ENCODE assay signal across 28 cellular contexts in the genomic region with DNA sequence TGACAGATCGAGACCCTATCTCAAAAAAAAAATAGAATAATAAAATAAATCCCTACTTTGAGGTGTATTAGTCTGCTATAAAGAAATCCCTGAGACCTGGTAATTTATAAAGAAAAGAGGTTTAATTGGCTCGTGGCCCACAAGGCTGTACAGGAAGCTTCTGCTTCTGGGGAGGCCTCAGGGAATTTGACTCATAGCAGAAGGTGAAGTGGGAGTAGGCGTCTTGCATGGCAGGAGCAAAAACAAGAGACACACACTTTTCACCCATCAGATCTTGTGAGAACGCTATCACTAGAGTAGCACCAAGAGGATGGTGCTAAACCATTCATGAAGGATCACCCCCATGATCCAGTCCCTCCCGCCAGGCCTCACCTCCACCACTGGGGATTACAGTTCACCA. TPM values are rescaled to one million over a fixed set of nuclear protein-coding genes. Genes with fewer than 3 reads are reported as not detected.
A peak's percentile ranks its signal among the peaks of the same experiment; 100 is the strongest.
DNase-seq lines count a peak whose midpoint lies in the region; ATAC-seq, FAIRE-seq and TF ChIP-seq lines count a peak whose summit lies in the region.
"Had no signal": no experiment of that assay in that cellular context is flagged by ENCODE, and none has a peak within 500 bp of the region (broad histone marks: within the 10 kb centered on the region; RNA-seq: fewer than 3 reads in every experiment).

No MANE protein-coding gene starts in this region.

- no peak for TF ChIP-seq EP300 in GM12878 (IDR thresholded peaks at IDR 0.05; ENCODE audit: borderline replicate concordance in 1 of 2, control insufficient read depth in 1 of 2, low read depth in 2 of 2, low read length in 2 of 2)

- peak in 1 of 2 donors; percentile 6 for DNase-seq in activated T-cell treated with anti-CD3 and anti-CD28 coated beads, Interleukin-2, amount 50 U/mL, for 72 hours
- no peak for DNase-seq in activated T-cell treated with anti-CD3 and anti-CD28 coated beads, Interleukin-2, amount 50 U/mL, for 4 hours
- DNase-seq in GM23248: peak; percentile 5
- DNase-seq in GM12878 (ENCODE audit: low read depth, low spot score): peak; percentile 3
- DNase-seq in occipital lobe (lab: John Stamatoyannopoulos, UW): no peak
- DNase-seq in GM13976 (ENCODE audit: low spot score): no peak
- DNase-seq: amygdala; caudate nucleus; CD4-positive, alpha-beta T cell; DMS 273 treated with DMSO at 0.1 percent for 48 hours; dorsolateral prefrontal cortex; foreskin melanocyte; naive B cell; NCI-H1436 treated with DMSO at 0.1 percent for 48 hours; NCI-H524; retina; T-helper 9 cell had no signal

- H3K27me3 ChIP-seq in GM23248 (replicated peaks; ENCODE audit: insufficient read depth): no peaks in the 10 kb centered on the region
- H3K27me3 ChIP-seq in GM12878 (replicated peaks in 1 of 2; ENCODE audit: control insufficient read depth in 2 of 2, insufficient read depth in 2 of 2, low read length in 1 of 2): no peaks in the 10 kb centered on the region
- H3K27me3 ChIP-seq: dorsolateral prefrontal cortex had no signal

- H3K4me2 ChIP-seq in GM23248 (ENCODE audit: unreplicated experiment) (no peak overlapping the region), GM12878 (ENCODE audit: control insufficient read depth, insufficient read depth) (no peak overlapping the region)

- TF ChIP-seq CTCF in GM12878 (IDR thresholded peaks at IDR 0.05 in 2 of 3, conservative IDR thresholded peaks at IDR 0.05 in 1 of 3; ENCODE audit: control insufficient read depth in 2 of 3, extremely low read depth in 1 of 3, insufficient read depth in 1 of 3, low read depth in 3 of 3, low read length in 3 of 3) (no peak), GM13976 (IDR thresholded peaks at IDR 0.05; ENCODE audit: borderline replicate concordance, control extremely low read depth, extremely low read depth, insufficient read depth, missing control alignments) (no peak)

- H3K36me3 ChIP-seq in GM23248 (ENCODE audit: low read depth): peaks cover 22% of the 10 kb centered on the region
- H3K36me3 ChIP-seq in GM12878 (ENCODE audit: control insufficient read depth in 2 of 2, insufficient read depth in 2 of 2, low read length in 1 of 2): peaks cover 0 to 2% of the 10 kb centered on the region in 2 experiments; a peak in 2 of 4 replicates

- H3F3A ChIP-seq in GM23248 (ENCODE audit: insufficient read depth): no peaks in the 10 kb centered on the region

- no peaks in the 10 kb centered on the region for H3K9me3 ChIP-seq in GM23248 (ENCODE audit: low read depth)
- H3K9me3 ChIP-seq in GM12878 (replicated peaks; ENCODE audit: control insufficient read depth, insufficient read depth, low read length): no peaks in the 10 kb centered on the region; the same call in 2 of the 3 replicates

- no peak overlapping the region for H3K9ac ChIP-seq in GM23248
- H3K9ac ChIP-seq in GM12878 (ENCODE audit: control insufficient read depth, insufficient read depth, low read length): no peak overlapping the region

- TF ChIP-seq RAD21 in GM12878 (IDR thresholded peaks at IDR 0.05; ENCODE audit: insufficient read depth, low read depth, low read length): no peak

- no peaks in the 10 kb centered on the region for H4K20me1 ChIP-seq in GM23248 (ENCODE audit: insufficient read depth)
- H4K20me1 ChIP-seq in GM12878 (ENCODE audit: control insufficient read depth, insufficient read depth): no peaks in the 10 kb centered on the region

- H3K9me3 Mint-ChIP-seq in activated T-cell treated with anti-CD3 and anti-CD28 coated beads, Interleukin-2, amount 50 U/mL, for 72 hours: no peaks in the 10 kb centered on the region
- H3K9me3 Mint-ChIP-seq in activated T-cell treated with anti-CD3 and anti-CD28 coated beads, Interleukin-2, amount 50 U/mL, for 4 hours: no peaks in the 10 kb centered on the region
- no peaks in the 10 kb centered on the region for H3K9me3 Mint-ChIP-seq in stimulated activated memory B cell treated with anti-CD40 and anti-IgM and Interleukin-4, amounts not matched to agents 10 μg/mL and 1 μg/mL and 100 μg/mL, for 72 hours
- H3K9me3 Mint-ChIP-seq: CD4-positive, alpha-beta T cell; IgD-negative memory B cell; naive B cell had no signal

- peak overlapping the region; percentile 4 to 16 for H3K4me3 Mint-ChIP-seq in activated T-cell treated with anti-CD3 and anti-CD28 coated beads, Interleukin-2, amount 50 U/mL, for 72 hours
- no peak overlapping the region for H3K4me3 Mint-ChIP-seq in activated T-cell treated with anti-CD3 and anti-CD28 coated beads, Interleukin-2, amount 50 U/mL, for 4 hours
- no peak overlapping the region for H3K4me3 Mint-ChIP-seq in stimulated activated memory B cell treated with anti-CD40 and anti-IgM and Interleukin-4, amounts not matched to agents 10 μg/mL and 1 μg/mL and 100 μg/mL, for 72 hours
- H3K4me3 Mint-ChIP-seq: CD4-positive, alpha-beta T cell; IgD-negative memory B cell had no signal

- no peak for FAIRE-seq in GM12878 (lab: Jason Lieb, UNC)
- FAIRE-seq: G401.6 had no signal

- H3K36me3 Mint-ChIP-seq in activated T-cell treated with anti-CD3 and anti-CD28 coated beads, Interleukin-2, amount 50 U/mL, for 72 hours (ENCODE audit: insufficient read depth in 2 of 2): peaks cover 2 to 9% of the 10 kb centered on the region in 2 donors
- H3K36me3 Mint-ChIP-seq in activated T-cell treated with anti-CD3 and anti-CD28 coated beads, Interleukin-2, amount 50 U/mL, for 4 hours (ENCODE audit: insufficient read depth): peaks cover 25% of the 10 kb centered on the region
- H3K36me3 Mint-ChIP-seq in stimulated activated memory B cell treated with anti-CD40 and anti-IgM and Interleukin-4, amounts not matched to agents 10 μg/mL and 1 μg/mL and 100 μg/mL, for 72 hours: peaks cover 57% of the 10 kb centered on the region

- BruUV-seq in GM12878 (replicated peaks; lab: Mats Ljungman, UMichigan): no TSS peak

- ATAC-seq in activated T-cell treated with anti-CD3 and anti-CD28 coated beads, Interleukin-2, amount 50 U/mL, for 72 hours (replicated peaks in 1 of 2): peak; percentile 53 to 62
- ATAC-seq in activated T-cell treated with anti-CD3 and anti-CD28 coated beads, Interleukin-2, amount 50 U/mL, for 4 hours: no peak
- no peak for ATAC-seq in GM12878
- peak; percentile 81 for ATAC-seq in stimulated activated memory B cell treated with anti-CD40 and anti-IgM and Interleukin-4, amounts not matched to agents 10 μg/mL and 1 μg/mL and 100 μg/mL, for 72 hours
- ATAC-seq: HCT116, left lobe of liver had no signal

- no peaks in the 10 kb centered on the region for H3K9me2 ChIP-seq in GM23248 (ENCODE audit: insufficient read depth)

- POLR2A ChIA-PET in GM12878 (lab: Charles Lee): no interaction called here

- no peaks in the 10 kb centered on the region for H3K79me2 ChIP-seq in GM23248 (ENCODE audit: insufficient read depth)
- H3K79me2 ChIP-seq in GM12878 (ENCODE audit: control insufficient read depth, insufficient read depth, low read length): no peaks in the 10 kb centered on the region

- RAD21 ChIA-PET in GM12878 (lab: Charles Lee; ENCODE audit: unreplicated experiment): no interaction called here

- TF ChIP-seq POLR2A in GM12878 (IDR thresholded peaks at IDR 0.05; ENCODE audit: low read depth, low read length): no peak

- CTCF ChIA-PET in GM12878 (lab: Yijun Ruan, JAX): no interaction called here

- H3K27ac ChIP-seq in GM23248 (no peak overlapping the region), GM12878 (ENCODE audit: control insufficient read depth, insufficient read depth) (peak overlapping the region; percentile 46)
- H3K27ac ChIP-seq: dorsolateral prefrontal cortex, epithelial cell of prostate, SK-N-MC had no signal

- no peak overlapping the region for H3K4me3 ChIP-seq in GM23248
- no peak overlapping the region for H3K4me3 ChIP-seq in GM12878
- H3K4me3 ChIP-seq: dorsolateral prefrontal cortex, SK-N-MC had no signal

- H2AFZ ChIP-seq in GM23248 (no peak overlapping the region), GM12878 (ENCODE audit: control insufficient read depth, low read depth, low read length) (no peak overlapping the region)

- no peaks in the 10 kb centered on the region for H3K4me1 ChIP-seq in GM23248 (ENCODE audit: insufficient read depth)
- peaks cover 8% of the 10 kb centered on the region for H3K4me1 ChIP-seq in GM12878 (ENCODE audit: control insufficient read depth, insufficient read depth, low read length)

- in situ Hi-C loops in GM23248 (cut with MboI): no loop called here
- in situ Hi-C loops in GM12878 (cut with MboI): no loop called here
- in situ Hi-C loops in GM13976 (cut with MboI; ENCODE audit: low sequenced_read_pairs, unreplicated experiment): no loop called here

- SMC1A ChIA-PET in GM12878 (lab: Charles Lee; ENCODE audit: uncharacterized antibody, unreplicated experiment): no interaction called here

- intact Hi-C loops in GM12878 (cut with micrococcal nuclease; ENCODE audit: unreplicated experiment): no loop called here

- WGBS in GM23248 (ENCODE audit: low coverage in 1 of 2, low lambda C conversion rate in 2 of 2, missing lambda C conversion rate in 2 of 2), 2 experiments: 94 to 99% methylated on average over 5 of the region's 5 CpGs
- WGBS in GM12878 (ENCODE audit: insufficient coverage, insufficient replicate concordance, low lambda C conversion rate, missing lambda C conversion rate): 13% methylated on average over 5 of the region's 5 CpGs

- no peaks in the 10 kb centered on the region for H3K27me3 Mint-ChIP-seq in activated T-cell treated with anti-CD3 and anti-CD28 coated beads, Interleukin-2, amount 50 U/mL, for 72 hours (ENCODE audit: low read depth)
- no peaks in the 10 kb centered on the region for H3K27me3 Mint-ChIP-seq in activated T-cell treated with anti-CD3 and anti-CD28 coated beads, Interleukin-2, amount 50 U/mL, for 4 hours (ENCODE audit: low read depth)
- H3K27me3 Mint-ChIP-seq in stimulated activated memory B cell treated with anti-CD40 and anti-IgM and Interleukin-4, amounts not matched to agents 10 μg/mL and 1 μg/mL and 100 μg/mL, for 72 hours: no peaks in the 10 kb centered on the region
- H3K27me3 Mint-ChIP-seq: CD4-positive, alpha-beta T cell; IgD-negative memory B cell; naive B cell had no signal

- H3K27ac Mint-ChIP-seq in activated T-cell treated with anti-CD3 and anti-CD28 coated beads, Interleukin-2, amount 50 U/mL, for 72 hours: no peak overlapping the region
- peak overlapping the region; percentile 59 for H3K27ac Mint-ChIP-seq in stimulated activated memory B cell treated with anti-CD40 and anti-IgM and Interleukin-4, amounts not matched to agents 10 μg/mL and 1 μg/mL and 100 μg/mL, for 72 hours
- H3K27ac Mint-ChIP-seq: CD4-positive, alpha-beta T cell had no signal

- peaks cover 24% of the 10 kb centered on the region for H3K4me1 Mint-ChIP-seq in activated T-cell treated with anti-CD3 and anti-CD28 coated beads, Interleukin-2, amount 50 U/mL, for 72 hours (ENCODE audit: low read depth)
- H3K4me1 Mint-ChIP-seq in activated T-cell treated with anti-CD3 and anti-CD28 coated beads, Interleukin-2, amount 50 U/mL, for 4 hours (ENCODE audit: low read depth): peaks cover 3% of the 10 kb centered on the region
- H3K4me1 Mint-ChIP-seq in stimulated activated memory B cell treated with anti-CD40 and anti-IgM and Interleukin-4, amounts not matched to agents 10 μg/mL and 1 μg/mL and 100 μg/mL, for 72 hours: peaks cover 14% of the 10 kb centered on the region

RNA-seq across cellular contexts. Expression of a gene that starts 29.2 kb away (rescaled TPM):
- 10 to 100 TPM; 13.1 to 14.9 TPM for total RNA-seq in activated T-cell treated with anti-CD3 and anti-CD28 coated beads, Interleukin-2, amount 50 U/mL, for 72 hours
- 10 to 100 TPM in 1 of 3 donors, 1 to 10 TPM in 2; 5.8 to 10.6 (median 8.9) TPM for total RNA-seq in activated T-cell treated with anti-CD3 and anti-CD28 coated beads, Interleukin-2, amount 50 U/mL, for 4 hours
- 14.7 and 21.2 TPM in 2 replicates for total RNA-seq in GM23248 (2014; rRNA removed; shearing (Covaris generic))
- polyA plus RNA-seq in GM23248 (2016; fragmentation: Nextera tagmentation; extraction: Ambion mirVana) (12.9 and 14.5 TPM in 2 replicates), GM12878 (2011; rRNA removed) (7.4 and 8.6 TPM in 2 replicates), GM12878 (2014; fragmentation: Illumina TruSeq; extraction: Trizol) (3.1 and 6.4 TPM in 2 replicates), GM12878 (2014; fragmentation: Nextera tagmentation; extraction: Ambion mirVana) (1 to 10 TPM; 1.0 to 2.2 TPM), GM12878 (2014; rRNA removed) (13.0 and 22.4 TPM in 2 replicates), GM12878 (2016; fragmentation: Nextera tagmentation; extraction: Ambion mirVana) (10 to 100 TPM; 15.5 to 18.2 TPM)
- total RNA-seq in GM12878 (2013; cell fraction: nucleolus; rRNA removed): 12.0 and 17.1 TPM in 2 replicates
- total RNA-seq in GM12878 (2014; rRNA removed) (11.1 and 13.3 TPM in 2 replicates), GM12878 (2014; rRNA removed; fragmentation: Illumina TruSeq; extraction: Trizol) (5.5 and 6.1 TPM in 2 replicates), GM12878 (2021) (7.2 and 7.8 TPM in 2 replicates), occipital lobe (15.3 TPM)
- polyA plus RNA-seq in GM12878 (2011; ENCODE audit: low read depth): 5.1 TPM
- polyA plus RNA-seq in GM12878 (2011; cell fraction: cytosol; rRNA removed): 12.3 and 17.6 TPM in 2 replicates
- polyA plus RNA-seq in GM12878 (2011; cell fraction: nucleus; rRNA removed): 29.8 and 30.2 TPM in 2 replicates
- polyA plus RNA-seq in GM12878 (2012): 8.3 and 9.1 TPM in 2 replicates
- polyA minus RNA-seq in GM12878 (2011; rRNA and poly(A)+ RNA removed): 2.0 and 5.4 TPM in 2 replicates
- 0.94 and 1.5 TPM in 2 replicates for polyA minus RNA-seq in GM12878 (2011; cell fraction: cytosol; rRNA and poly(A)+ RNA removed)
- polyA minus RNA-seq in GM12878 (2011; cell fraction: nucleus; rRNA and poly(A)+ RNA removed): 3.9 and 5.1 TPM in 2 replicates

RNA-seq across cellular contexts. Expression of a gene that starts 42.2 kb away (rescaled TPM):
- total RNA-seq in activated T-cell treated with anti-CD3 and anti-CD28 coated beads, Interleukin-2, amount 50 U/mL, for 72 hours: not detected
- not detected for total RNA-seq in activated T-cell treated with anti-CD3 and anti-CD28 coated beads, Interleukin-2, amount 50 U/mL, for 4 hours
- total RNA-seq in GM23248 (2014; rRNA removed; shearing (Covaris generic)): not detected in 2 replicates
- polyA plus RNA-seq in GM23248 (2016; fragmentation: Nextera tagmentation; extraction: Ambion mirVana) (0.04 TPM in 1 of 2 replicates, not detected in the other), GM12878 (2011; rRNA removed) (not detected in 2 replicates), GM12878 (2014; fragmentation: Illumina TruSeq; extraction: Trizol) (not detected in 2 replicates), GM12878 (2014; fragmentation: Nextera tagmentation; extraction: Ambion mirVana) (under 1 TPM in 1 of 2 experiments, not detected in 1; 0.02 TPM), GM12878 (2014; rRNA removed) (0.01 TPM in 1 of 2 replicates, not detected in the other), GM12878 (2016; fragmentation: Nextera tagmentation; extraction: Ambion mirVana) (under 1 TPM in 1 of 2 experiments, not detected in 1; 0.03 TPM)
- total RNA-seq in GM12878 (2013; cell fraction: nucleolus; rRNA removed): not detected in 2 replicates
- total RNA-seq in GM12878 (2014; rRNA removed) (not detected in 2 replicates), GM12878 (2014; rRNA removed; fragmentation: Illumina TruSeq; extraction: Trizol) (not detected in 2 replicates), GM12878 (2021) (not detected in 2 replicates), occipital lobe (under 0.01 TPM)
- polyA plus RNA-seq in GM12878 (2011; ENCODE audit: low read depth): not detected
- polyA plus RNA-seq in GM12878 (2011; cell fraction: cytosol; rRNA removed): not detected in 2 replicates
- polyA plus RNA-seq in GM12878 (2011; cell fraction: nucleus; rRNA removed): not detected in 2 replicates
- polyA plus RNA-seq in GM12878 (2012): 0.01 and 0.03 TPM in 2 replicates
- not detected in 2 replicates for polyA minus RNA-seq in GM12878 (2011; rRNA and poly(A)+ RNA removed)
- polyA minus RNA-seq in GM12878 (2011; cell fraction: cytosol; rRNA and poly(A)+ RNA removed): not detected in 2 replicates
- polyA minus RNA-seq in GM12878 (2011; cell fraction: nucleus; rRNA and poly(A)+ RNA removed): not detected in 2 replicates
- total RNA-seq: CD4-positive, alpha-beta T cell; MCF 10A; mesenteric fat pad; osteoblast; RPMI7951 had no signal
- polyA plus RNA-seq: IgD-negative memory B cell had no signal

RNA-seq across cellular contexts. Expression of a gene that starts 46.9 kb away (rescaled TPM):
- total RNA-seq in activated T-cell treated with anti-CD3 and anti-CD28 coated beads, Interleukin-2, amount 50 U/mL, for 72 hours: 10 to 100 TPM; 10.1 to 16.5 TPM
- 1 to 10 TPM; 5.5 to 6.0 (median 6.0) TPM for total RNA-seq in activated T-cell treated with anti-CD3 and anti-CD28 coated beads, Interleukin-2, amount 50 U/mL, for 4 hours
- total RNA-seq in GM23248 (2014; rRNA removed; shearing (Covaris generic)): 27.6 and 34.0 TPM in 2 replicates
- polyA plus RNA-seq in GM23248 (2016; fragmentation: Nextera tagmentation; extraction: Ambion mirVana): 21.5 and 21.8 TPM in 2 replicates
- total RNA-seq in GM12878 (2013; cell fraction: nucleolus; rRNA removed): 53.3 and 65.3 TPM in 2 replicates
- total RNA-seq in GM12878 (2014; rRNA removed): 14.7 and 19.1 TPM in 2 replicates
- 6.8 and 7.6 TPM in 2 replicates for total RNA-seq in GM12878 (2014; rRNA removed; fragmentation: Illumina TruSeq; extraction: Trizol)
- 11.2 and 13.7 TPM in 2 replicates for total RNA-seq in GM12878 (2021)
- 12.1 TPM for polyA plus RNA-seq in GM12878 (2011; ENCODE audit: low read depth)
- 26.1 and 39.9 TPM in 2 replicates for polyA plus RNA-seq in GM12878 (2011; rRNA removed)
- polyA plus RNA-seq in GM12878 (2011; cell fraction: cytosol; rRNA removed): 53.7 and 71.4 TPM in 2 replicates
- polyA plus RNA-seq in GM12878 (2011; cell fraction: nucleus; rRNA removed): 75.9 and 82.3 TPM in 2 replicates
- polyA plus RNA-seq in GM12878 (2012): 17.4 and 19.3 TPM in 2 replicates
- 3.1 and 6.5 TPM in 2 replicates for polyA plus RNA-seq in GM12878 (2014; fragmentation: Illumina TruSeq; extraction: Trizol)
- polyA plus RNA-seq in GM12878 (2014; fragmentation: Nextera tagmentation; extraction: Ambion mirVana): 1 to 10 TPM in 1 of 2 experiments, under 1 TPM in 1; 0.58 to 1.6 TPM
- polyA plus RNA-seq in GM12878 (2014; rRNA removed): 12.3 and 19.4 TPM in 2 replicates
- polyA plus RNA-seq in GM12878 (2016; fragmentation: Nextera tagmentation; extraction: Ambion mirVana): 10 to 100 TPM; 17.5 to 17.9 TPM
- polyA minus RNA-seq in GM12878 (2011; rRNA and poly(A)+ RNA removed): 27.6 and 44.5 TPM in 2 replicates
- polyA minus RNA-seq in GM12878 (2011; cell fraction: cytosol; rRNA and poly(A)+ RNA removed): 17.1 and 18.6 TPM in 2 replicates
- polyA minus RNA-seq in GM12878 (2011; cell fraction: nucleus; rRNA and poly(A)+ RNA removed): 20.3 and 27.9 TPM in 2 replicates
- total RNA-seq in occipital lobe: 5.6 TPM

Comparison
In these comparisons a context has a peak if more than half of its experiments do, and no peak if none do; other contexts are left out.
1. ATAC-seq: peak in activated T-cell treated with anti-CD3 and anti-CD28 coated beads, Interleukin-2, amount 50 U/mL, for 72 hours (2 of 2) and stimulated activated memory B cell treated with anti-CD40 and anti-IgM and Interleukin-4, amounts not matched to agents 10 μg/mL and 1 μg/mL and 100 μg/mL, for 72 hours (single experiment); none in activated T-cell treated with anti-CD3 and anti-CD28 coated beads, Interleukin-2, amount 50 U/mL, for 4 hours (0 of 2) and GM12878 (single experiment).
2. H3K4me3 Mint-ChIP-seq: peak in activated T-cell treated with anti-CD3 and anti-CD28 coated beads, Interleukin-2, amount 50 U/mL, for 72 hours (2 of 2); none in activated T-cell treated with anti-CD3 and anti-CD28 coated beads, Interleukin-2, amount 50 U/mL, for 4 hours (single experiment) and stimulated activated memory B cell treated with anti-CD40 and anti-IgM and Interleukin-4, amounts not matched to agents 10 μg/mL and 1 μg/mL and 100 μg/mL, for 72 hours (single experiment).
3. DNase-seq: peak in GM23248 (single experiment) and GM12878 (single experiment); none in activated T-cell treated with anti-CD3 and anti-CD28 coated beads, Interleukin-2, amount 50 U/mL, for 4 hours (single experiment), occipital lobe (single experiment) and GM13976 (single experiment).